ENCODE assay signal across 1 cellular context in the genomic region with DNA sequence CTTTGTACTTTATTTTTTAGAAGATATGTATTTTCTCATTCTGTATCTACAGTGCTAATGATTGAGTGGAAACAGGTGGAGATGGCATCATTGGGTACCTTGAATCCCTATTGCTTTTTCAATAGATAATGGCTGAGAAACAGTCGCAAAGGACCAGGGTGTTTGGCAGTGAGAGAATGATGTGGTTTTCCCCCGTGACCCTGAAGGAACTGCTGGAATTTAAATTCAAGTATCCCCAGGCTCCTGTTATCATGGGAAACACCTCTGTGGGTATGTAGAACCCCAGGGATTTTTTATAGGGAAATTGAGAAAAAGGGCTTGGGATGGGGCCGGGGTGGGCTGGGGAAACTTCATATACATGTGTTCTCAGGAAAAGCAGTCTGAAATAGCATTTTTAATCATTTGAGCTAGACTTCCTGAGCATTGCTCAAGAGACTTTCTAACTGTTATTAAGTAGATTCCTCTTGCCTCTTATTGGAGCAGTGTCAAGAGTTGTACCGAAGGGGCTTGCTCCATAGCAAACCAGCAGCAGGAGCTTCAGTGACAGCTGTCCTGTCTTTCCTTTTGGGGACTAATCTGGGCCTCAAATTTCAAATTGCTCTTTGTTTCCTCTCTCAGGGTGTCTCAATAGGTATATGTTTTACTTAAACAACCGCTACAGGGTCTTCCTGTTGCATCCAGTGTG.
TF ChIP-seq lines count a peak whose summit lies in the region.

No MANE protein-coding gene starts in this region.

TF ChIP-seq in HepG2, 621 proteins besides CTCF, POLR2A, EP300 and RAD21 (continued from another document):
- TF ChIP-seq ATM (IDR thresholded peaks at IDR 0.05; ENCODE audit: borderline replicate concordance) (no peak), ZNF724P (CRISPR knock-in tag; IDR thresholded peaks at IDR 0.05; ENCODE audit: borderline replicate concordance) (no peak), TSC22D2 (CRISPR knock-in tag; IDR thresholded peaks at IDR 0.05; ENCODE audit: borderline replicate concordance) (no peak), NCOA5 (CRISPR knock-in tag; IDR thresholded peaks at IDR 0.05) (no peak), MIXL1 (CRISPR knock-in tag; IDR thresholded peaks at IDR 0.05) (no peak), MED8 (CRISPR knock-in tag; IDR thresholded peaks at IDR 0.05; ENCODE audit: insufficient replicate concordance) (no peak), ZBTB1 (CRISPR knock-in tag; IDR thresholded peaks at IDR 0.05; ENCODE audit: borderline replicate concordance) (no peak)
